In genomic region chr20:51631953-51632352, GRCh38 we compare ENCODE assay signal across 11 cellular contexts.
DNase-seq lines count a peak whose midpoint lies in the region; ATAC-seq, FAIRE-seq and TF ChIP-seq lines count a peak whose summit lies in the region.
"Had no signal": no experiment of that assay in that cellular context is flagged by ENCODE, and none has a peak within 500 bp of the region (broad histone marks: within the 10 kb centered on the region; RNA-seq: fewer than 3 reads in every experiment).

No MANE protein-coding gene starts in this region.

- H3K79me1 ChIP-seq in mesenchymal stem cell (replicated peaks; ENCODE audit: low read length, poor library complexity, severe bottlenecking) = peaks cover 4% of the 10 kb centered on the region
- no peaks in the 10 kb centered on the region for H3K79me1 ChIP-seq in mesendoderm (ENCODE audit: low read length)

- H3K4me1 ChIP-seq in PC-3 (ENCODE audit: insufficient read depth, low read length) (peaks cover 59% of the 10 kb centered on the region), K562 (replicated peaks in 1 of 2; ENCODE audit: control insufficient read depth in 2 of 2, insufficient read depth in 2 of 2, low read length in 2 of 2) (peaks cover 0 to 21% of the 10 kb centered on the region in 2 experiments; a peak in 4 of 5 replicates), mesenchymal stem cell (ENCODE audit: control insufficient read depth, insufficient read depth, low read depth, low read length) (peaks cover 12% of the 10 kb centered on the region), thoracic aorta (ENCODE audit: control insufficient read depth in 1 of 2, low read depth in 2 of 2) (peaks cover 18 to 43% of the 10 kb centered on the region in 2 donors), mesendoderm (ENCODE audit: control insufficient read depth, low read depth, low read length) (no peaks in the 10 kb centered on the region)

- H3K9me2 ChIP-seq in PC-3 (replicated peaks; ENCODE audit: low read length) = no peaks in the 10 kb centered on the region

- H3K56ac ChIP-seq in mesendoderm (ENCODE audit: low read length) = no peak overlapping the region

- WGBS in K562 (ENCODE audit: insufficient coverage, low coverage, missing lambda C conversion rate) = 29% methylated on average over 6 of the region's 6 CpGs
- 98% methylated on average over 6 of the region's 6 CpGs for WGBS in mesenchymal stem cell
- no CpG with 5 or more reads among the region's 6 CpGs for WGBS in mesendoderm (ENCODE audit: extremely low coverage, insufficient coverage, low lambda C conversion rate)

- no peak overlapping the region for H2AFZ ChIP-seq in PC-3 (ENCODE audit: low read length)
- no peak overlapping the region for H2AFZ ChIP-seq in K562 (ENCODE audit: low read depth, low read length)
- H2AFZ ChIP-seq in mesenchymal stem cell (ENCODE audit: low read depth, low read length) = no peak overlapping the region

- FAIRE-seq in K562 (lab: Jason Lieb, UNC) = no peak

- POLR2A ChIA-PET in PC-3 (lab: Charles Lee; ENCODE audit: unreplicated experiment) (no interaction called here), K562 (lab: Yijun Ruan, JAX) (no interaction called here)

- H3K9me3 ChIP-seq in PC-3 (ENCODE audit: low read length) (no peaks in the 10 kb centered on the region), K562 (replicated peaks; ENCODE audit: control insufficient read depth, insufficient read depth, low read depth, low read length) (no peaks in the 10 kb centered on the region), mesenchymal stem cell (ENCODE audit: control insufficient read depth, low read length) (no peaks in the 10 kb centered on the region), thoracic aorta (no peaks in the 10 kb centered on the region)

- H4K91ac ChIP-seq in mesenchymal stem cell (ENCODE audit: low read length) = no peak overlapping the region

- H2BK5ac ChIP-seq in mesenchymal stem cell (ENCODE audit: low read depth, low read length, poor library complexity, severe bottlenecking) = no peak overlapping the region
- no peak overlapping the region for H2BK5ac ChIP-seq in mesendoderm (ENCODE audit: low read length)

- peak overlapping the region; percentile 98 for H3K27ac ChIP-seq in PC-3 (ENCODE audit: low read length)
- H3K27ac ChIP-seq in K562 (ENCODE audit: extremely low read depth, low read depth, low read length) = no peak overlapping the region
- no peak overlapping the region for H3K27ac ChIP-seq in mesenchymal stem cell (ENCODE audit: low read length, poor library complexity, severe bottlenecking)
- peak overlapping the region; percentile 79 to 86 for H3K27ac ChIP-seq in thoracic aorta
- no peak overlapping the region for H3K27ac ChIP-seq in mesendoderm (ENCODE audit: low read depth, low read length)

- H3K9ac ChIP-seq in PC-3 (ENCODE audit: low read length) = peak overlapping the region; percentile 87
- H3K9ac ChIP-seq in K562 (ENCODE audit: insufficient read depth in 1 of 2, low read depth in 2 of 2, low read length in 2 of 2) = no peak overlapping the region
- peak overlapping the region; percentile 62 for H3K9ac ChIP-seq in mesenchymal stem cell (ENCODE audit: low read length)
- H3K9ac ChIP-seq in mesendoderm (ENCODE audit: low read length) = no peak overlapping the region

- CTCF ChIA-PET in PC-3 (lab: Charles Lee) = no interaction called here
- CTCF ChIA-PET in K562 (lab: Yijun Ruan, JAX; ENCODE audit: low intra/inter-chr PET ratio) = interaction anchor here (0.6 kb wide), 1 partner anchor 303 kb away, joined by 3 read pairs; no protein-coding TSS in a partner anchor

- no peaks in the 10 kb centered on the region for H3K36me3 ChIP-seq in PC-3 (ENCODE audit: low read depth, low read length)
- H3K36me3 ChIP-seq in K562 (ENCODE audit: control insufficient read depth, insufficient read depth, low read length) = no peaks in the 10 kb centered on the region
- peaks cover 19 to 44% of the 10 kb centered on the region in 2 experiments for H3K36me3 ChIP-seq in mesenchymal stem cell (ENCODE audit: control insufficient read depth in 1 of 2, insufficient read depth in 2 of 2, low read depth in 1 of 2, low read length in 2 of 2)
- H3K36me3 ChIP-seq in thoracic aorta = peaks cover 6% of the 10 kb centered on the region
- no peaks in the 10 kb centered on the region for H3K36me3 ChIP-seq in mesendoderm (ENCODE audit: control insufficient read depth, insufficient read depth, low read length)

- no peak for TF ChIP-seq RAD21 in K562 (CRISPR knock-in tag; conservative IDR thresholded peaks at IDR 0.05 in 1 of 2, IDR thresholded peaks at IDR 0.05 in 1 of 2)

- in situ Hi-C loops in K562 (cut with MboI) = no loop called here

- ATAC-seq in PC-3 (no peak), K562 (no peak), thoracic aorta (ENCODE audit: insufficient number of reproducible peaks, low FRiP score, low read depth) (no peak)

- H3K79me2 ChIP-seq in PC-3 (ENCODE audit: low read length) = peaks cover 20% of the 10 kb centered on the region
- no peaks in the 10 kb centered on the region for H3K79me2 ChIP-seq in K562 (ENCODE audit: control insufficient read depth, insufficient read depth, low read length)
- no peaks in the 10 kb centered on the region for H3K79me2 ChIP-seq in mesendoderm (ENCODE audit: control insufficient read depth, insufficient read depth, low read length)

- H3K23ac ChIP-seq in mesenchymal stem cell (ENCODE audit: low read length in 2 of 2) (no peak overlapping the region), mesendoderm (ENCODE audit: low read length) (no peak overlapping the region)

- TF ChIP-seq EP300 in K562 (IDR thresholded peaks at IDR 0.05; ENCODE audit: low read length) = no peak

- H2BK15ac ChIP-seq in mesenchymal stem cell (ENCODE audit: low read depth, poor library complexity, severe bottlenecking) = no peak overlapping the region
- H2BK15ac ChIP-seq in mesendoderm (replicated peaks; ENCODE audit: low read depth) = no peak overlapping the region

- H2AK5ac ChIP-seq in mesenchymal stem cell (ENCODE audit: low read length, severe bottlenecking) = no peak overlapping the region
- no peak overlapping the region for H2AK5ac ChIP-seq in mesendoderm (ENCODE audit: low read length)

- TF ChIP-seq POLR2A in K562 (conservative IDR thresholded peaks at IDR 0.05) = no peak

- H2BK12ac ChIP-seq in mesenchymal stem cell (ENCODE audit: low read length in 2 of 2) = peak overlapping the region in 1 of 2 experiments; percentile 73

- H3K27me3 ChIP-seq in PC-3 (ENCODE audit: low read length) = no peaks in the 10 kb centered on the region
- H3K27me3 ChIP-seq in K562 (ENCODE audit: control insufficient read depth in 2 of 2, insufficient read depth in 2 of 2, low read length in 2 of 2) = peaks cover 9 to 46% of the 10 kb centered on the region in 2 experiments
- H3K27me3 ChIP-seq in mesenchymal stem cell (ENCODE audit: control insufficient read depth in 1 of 2, insufficient read depth in 1 of 2, low read length in 2 of 2) = no peaks in the 10 kb centered on the region
- H3K27me3 ChIP-seq in thoracic aorta (replicated peaks; ENCODE audit: insufficient read depth) = no peaks in the 10 kb centered on the region
- no peaks in the 10 kb centered on the region for H3K27me3 ChIP-seq in mesendoderm (ENCODE audit: insufficient read depth, low read length, poor library complexity)

- H3K9me1 ChIP-seq in K562 (ENCODE audit: control insufficient read depth, insufficient read depth, low read length) = no peaks in the 10 kb centered on the region

- H3K18ac ChIP-seq in mesenchymal stem cell (ENCODE audit: low read depth in 1 of 2, low read length in 2 of 2) = peak overlapping the region; percentile 37 to 53
- no peak overlapping the region for H3K18ac ChIP-seq in mesendoderm (ENCODE audit: low read length)

- H4K8ac ChIP-seq in mesenchymal stem cell (ENCODE audit: low read length) (no peak overlapping the region), mesendoderm (ENCODE audit: low read depth, low read length) (no peak overlapping the region)

- no peak overlapping the region for H3K14ac ChIP-seq in mesenchymal stem cell (ENCODE audit: low read length in 2 of 2)

- peaks cover 6% of the 10 kb centered on the region for H3F3A ChIP-seq in PC-3 (ENCODE audit: low read length, unreplicated experiment)

- H4K5ac ChIP-seq in mesendoderm (ENCODE audit: low read length) = no peak overlapping the region

- intact Hi-C loops in PC-3 (cut with micrococcal nuclease) = loop anchor here (10.0 kb wide), 1 partner anchor 1963 kb away; the partner anchor contains the start of gene ZNF217
- intact Hi-C loops in K562 (cut with micrococcal nuclease) = no loop called here

- H3K4me2 ChIP-seq in PC-3 (ENCODE audit: low read length) = peak overlapping the region; percentile 5
- H3K4me2 ChIP-seq in K562 (ENCODE audit: insufficient read depth, low read length) = no peak overlapping the region
- no peak overlapping the region for H3K4me2 ChIP-seq in mesenchymal stem cell (ENCODE audit: low read length, poor library complexity, severe bottlenecking)
- H3K4me2 ChIP-seq in mesendoderm (ENCODE audit: low read length) = no peak overlapping the region

- BruUV-seq in PC-3 (replicated peaks; lab: Mats Ljungman, UMichigan) (TSS peak; percentile 79), K562 (replicated peaks; lab: Mats Ljungman, UMichigan) (no TSS peak)

- TF ChIP-seq CTCF in PC-3 (conservative IDR thresholded peaks at IDR 0.05; ENCODE audit: low read depth, low read length) (no peak), K562 (IDR thresholded peaks at IDR 0.05 in 2 of 3, conservative IDR thresholded peaks at IDR 0.05 in 1 of 3; ENCODE audit: insufficient read depth in 2 of 3, low read depth in 1 of 3, low read length in 3 of 3) (no peak), thoracic aorta (IDR thresholded peaks at IDR 0.05) (no peak)

- H4K20me1 ChIP-seq in PC-3 (ENCODE audit: low read length) = no peaks in the 10 kb centered on the region
- H4K20me1 ChIP-seq in K562 (replicated peaks; ENCODE audit: control insufficient read depth, insufficient read depth, low read length) = no peaks in the 10 kb centered on the region

- DNase-seq in PC-3 (no peak), K562 (ENCODE audit: extremely low read depth in 1 of 4, low spot score in 3 of 4) (no peak), mesenchymal stem cell (no peak), thoracic aorta (ENCODE audit: low spot score) (no peak), ecto neural progenitor cell (ENCODE audit: low spot score) (no peak), mesendoderm (no peak), hepatic stellate cell (ENCODE audit: low spot score) (no peak)
- DNase-seq: activated CD4-positive, alpha-beta T cell treated with anti-CD3 and anti-CD28 coated beads, Interleukin-2, amount 50 U/mL, for 4 hours; activated naive CD4-positive, alpha-beta T cell treated with anti-CD3 and anti-CD28 coated beads, Interleukin-2, amount 50 U/mL, for 16 hours; DMS 273 treated with DMSO at 0.1 percent for 48 hours; NCI-H2029 treated with DMSO at 0.1 percent for 48 hours had no signal

- H3K4ac ChIP-seq in mesenchymal stem cell (ENCODE audit: low read depth in 1 of 2, low read length in 2 of 2) (no peak overlapping the region), mesendoderm (ENCODE audit: low read depth, low read length) (no peak overlapping the region)

- H2BK120ac ChIP-seq in mesenchymal stem cell (ENCODE audit: low read depth, low read length) = no peak overlapping the region
- H2BK120ac ChIP-seq in mesendoderm (ENCODE audit: low read depth, low read length) = no peak overlapping the region

- no peak overlapping the region for H3K4me3 ChIP-seq in PC-3 (ENCODE audit: low read length)
- no peak overlapping the region for H3K4me3 ChIP-seq in K562
- H3K4me3 ChIP-seq in mesenchymal stem cell (ENCODE audit: insufficient read depth in 1 of 2, low read depth in 1 of 2, low read length in 2 of 2) = peak overlapping the region in 1 of 2 experiments; percentile 43
- no peak overlapping the region for H3K4me3 ChIP-seq in thoracic aorta
- H3K4me3 ChIP-seq in mesendoderm (ENCODE audit: low read length) = no peak overlapping the region

Comparison
In these comparisons a context has a peak if more than half of its experiments do, and no peak if none do; other contexts are left out.
1. H3K27ac ChIP-seq: peak in PC-3 (single experiment) and thoracic aorta (2 of 2); none in K562 (single experiment), mesenchymal stem cell (single experiment) and mesendoderm (single experiment).
2. H3K9ac ChIP-seq: peak in PC-3 (single experiment) and mesenchymal stem cell (single experiment); none in K562 (0 of 2) and mesendoderm (single experiment).